ENCODE assay signal across 2 cellular contexts in genomic region chr12:115129727-115130126, GRCh38.
TF ChIP-seq lines count a peak whose summit lies in the region.

No MANE protein-coding gene starts in this region.

TF ChIP-seq in SK-N-SH treated with all-trans-retinoic acid at 6 μM for 48 hours, 23 proteins besides CTCF, POLR2A, EP300 and RAD21 (continued from another document):
- TF ChIP-seq TSHZ2 (CRISPR knock-in tag; IDR thresholded peaks at IDR 0.05) (no peak), TOX (CRISPR knock-in tag; IDR thresholded peaks at IDR 0.05; ENCODE audit: borderline replicate concordance) (no peak), PPARA (CRISPR knock-in tag; IDR thresholded peaks at IDR 0.05; ENCODE audit: borderline replicate concordance) (no peak), ESRRG (CRISPR knock-in tag; IDR thresholded peaks at IDR 0.05) (no peak), GLIS3 (CRISPR knock-in tag; IDR thresholded peaks at IDR 0.05) (no peak), ZNF8 (CRISPR knock-in tag; IDR thresholded peaks at IDR 0.05) (no peak), SNAI2 (CRISPR knock-in tag; IDR thresholded peaks at IDR 0.05) (no peak), ZFP3 (CRISPR knock-in tag; IDR thresholded peaks at IDR 0.05) (no peak), ARNTL (CRISPR knock-in tag; IDR thresholded peaks at IDR 0.05; ENCODE audit: borderline replicate concordance, low read depth) (no peak), ISL1 (CRISPR knock-in tag; IDR thresholded peaks at IDR 0.05) (no peak), TCF4 (CRISPR knock-in tag; IDR thresholded peaks at IDR 0.05; ENCODE audit: borderline replicate concordance) (no peak), BACH2 (CRISPR knock-in tag; IDR thresholded peaks at IDR 0.05; ENCODE audit: borderline replicate concordance) (no peak), ZNF565 (CRISPR knock-in tag; conservative IDR thresholded peaks at IDR 0.05; ENCODE audit: low read depth) (no peak)
- TF ChIP-seq, protein P1, sequence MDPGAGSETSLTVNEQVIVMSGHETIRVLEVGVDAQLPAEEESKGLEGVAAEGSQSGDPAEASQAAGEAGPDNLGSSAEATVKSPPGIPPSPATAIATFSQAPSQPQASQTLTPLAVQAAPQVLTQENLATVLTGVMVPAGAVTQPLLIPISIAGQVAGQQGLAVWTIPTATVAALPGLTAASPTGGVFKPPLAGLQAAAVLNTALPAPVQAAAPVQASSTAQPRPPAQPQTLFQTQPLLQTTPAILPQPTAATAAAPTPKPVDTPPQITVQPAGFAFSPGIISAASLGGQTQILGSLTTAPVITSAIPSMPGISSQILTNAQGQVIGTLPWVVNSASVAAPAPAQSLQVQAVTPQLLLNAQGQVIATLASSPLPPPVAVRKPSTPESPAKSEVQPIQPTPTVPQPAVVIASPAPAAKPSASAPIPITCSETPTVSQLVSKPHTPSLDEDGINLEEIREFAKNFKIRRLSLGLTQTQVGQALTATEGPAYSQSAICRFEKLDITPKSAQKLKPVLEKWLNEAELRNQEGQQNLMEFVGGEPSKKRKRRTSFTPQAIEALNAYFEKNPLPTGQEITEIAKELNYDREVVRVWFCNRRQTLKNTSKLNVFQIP (CRISPR knock-in tag; IDR thresholded peaks at IDR 0.05; ENCODE audit: borderline replicate concordance, low read depth) = no peak
- TF ChIP-seq, protein P2, sequence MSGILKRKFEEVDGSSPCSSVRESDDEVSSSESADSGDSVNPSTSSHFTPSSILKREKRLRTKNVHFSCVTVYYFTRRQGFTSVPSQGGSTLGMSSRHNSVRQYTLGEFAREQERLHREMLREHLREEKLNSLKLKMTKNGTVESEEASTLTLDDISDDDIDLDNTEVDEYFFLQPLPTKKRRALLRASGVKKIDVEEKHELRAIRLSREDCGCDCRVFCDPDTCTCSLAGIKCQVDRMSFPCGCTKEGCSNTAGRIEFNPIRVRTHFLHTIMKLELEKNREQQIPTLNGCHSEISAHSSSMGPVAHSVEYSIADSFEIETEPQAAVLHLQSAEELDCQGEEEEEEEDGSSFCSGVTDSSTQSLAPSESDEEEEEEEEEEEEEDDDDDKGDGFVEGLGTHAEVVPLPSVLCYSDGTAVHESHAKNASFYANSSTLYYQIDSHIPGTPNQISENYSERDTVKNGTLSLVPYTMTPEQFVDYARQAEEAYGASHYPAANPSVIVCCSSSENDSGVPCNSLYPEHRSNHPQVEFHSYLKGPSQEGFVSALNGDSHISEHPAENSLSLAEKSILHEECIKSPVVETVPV (CRISPR knock-in tag; IDR thresholded peaks at IDR 0.05) = no peak

TF ChIP-seq in liver, 16 proteins besides CTCF, POLR2A, EP300 and RAD21 (continued from another document):
- TF ChIP-seq, protein P3, sequence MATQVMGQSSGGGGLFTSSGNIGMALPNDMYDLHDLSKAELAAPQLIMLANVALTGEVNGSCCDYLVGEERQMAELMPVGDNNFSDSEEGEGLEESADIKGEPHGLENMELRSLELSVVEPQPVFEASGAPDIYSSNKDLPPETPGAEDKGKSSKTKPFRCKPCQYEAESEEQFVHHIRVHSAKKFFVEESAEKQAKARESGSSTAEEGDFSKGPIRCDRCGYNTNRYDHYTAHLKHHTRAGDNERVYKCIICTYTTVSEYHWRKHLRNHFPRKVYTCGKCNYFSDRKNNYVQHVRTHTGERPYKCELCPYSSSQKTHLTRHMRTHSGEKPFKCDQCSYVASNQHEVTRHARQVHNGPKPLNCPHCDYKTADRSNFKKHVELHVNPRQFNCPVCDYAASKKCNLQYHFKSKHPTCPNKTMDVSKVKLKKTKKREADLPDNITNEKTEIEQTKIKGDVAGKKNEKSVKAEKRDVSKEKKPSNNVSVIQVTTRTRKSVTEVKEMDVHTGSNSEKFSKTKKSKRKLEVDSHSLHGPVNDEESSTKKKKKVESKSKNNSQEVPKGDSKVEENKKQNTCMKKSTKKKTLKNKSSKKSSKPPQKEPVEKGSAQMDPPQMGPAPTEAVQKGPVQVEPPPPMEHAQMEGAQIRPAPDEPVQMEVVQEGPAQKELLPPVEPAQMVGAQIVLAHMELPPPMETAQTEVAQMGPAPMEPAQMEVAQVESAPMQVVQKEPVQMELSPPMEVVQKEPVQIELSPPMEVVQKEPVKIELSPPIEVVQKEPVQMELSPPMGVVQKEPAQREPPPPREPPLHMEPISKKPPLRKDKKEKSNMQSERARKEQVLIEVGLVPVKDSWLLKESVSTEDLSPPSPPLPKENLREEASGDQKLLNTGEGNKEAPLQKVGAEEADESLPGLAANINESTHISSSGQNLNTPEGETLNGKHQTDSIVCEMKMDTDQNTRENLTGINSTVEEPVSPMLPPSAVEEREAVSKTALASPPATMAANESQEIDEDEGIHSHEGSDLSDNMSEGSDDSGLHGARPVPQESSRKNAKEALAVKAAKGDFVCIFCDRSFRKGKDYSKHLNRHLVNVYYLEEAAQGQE (IDR thresholded peaks at IDR 0.05) = peak; percentile 97
- TF ChIP-seq HNF4G (IDR thresholded peaks at IDR 0.05) (peak; percentile 39), SP1 (IDR thresholded peaks at IDR 0.05) (peak; percentile 57), GABPA (IDR thresholded peaks at IDR 0.05 in 1 of 2, conservative IDR thresholded peaks at IDR 0.05 in 1 of 2) (no peak)
- TF ChIP-seq, protein P4, sequence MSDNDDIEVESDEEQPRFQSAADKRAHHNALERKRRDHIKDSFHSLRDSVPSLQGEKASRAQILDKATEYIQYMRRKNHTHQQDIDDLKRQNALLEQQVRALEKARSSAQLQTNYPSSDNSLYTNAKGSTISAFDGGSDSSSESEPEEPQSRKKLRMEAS (IDR thresholded peaks at IDR 0.05) = peak; percentile 34
